8 cellular contexts compared by ENCODE assay signal in genomic region chr19:33905473-33905936, GRCh38.
DNase-seq lines count a peak whose midpoint lies in the region; ATAC-seq and TF ChIP-seq lines count a peak whose summit lies in the region.

No MANE protein-coding gene starts in this region.

- H3K27me3 Mint-ChIP-seq in natural killer cell treated with Interleukin-12 subunit alpha and Interleukin-12 subunit beta and Interleukin-15 and Interleukin-18, amount 100 ng/mL, for 72 hours = peaks cover 21 to 59% of the 10 kb centered on the region in 2 donors

- in situ Hi-C loops in Panc1 (cut with HindIII; ENCODE audit: low pct_unique_long_range_greater_than_20kb, low sequenced_read_pairs) = no loop called here

- peaks cover 0 to 3% of the 10 kb centered on the region in 2 donors for H3K4me1 Mint-ChIP-seq in natural killer cell treated with Interleukin-12 subunit alpha and Interleukin-12 subunit beta and Interleukin-15 and Interleukin-18, amount 100 ng/mL, for 72 hours (ENCODE audit: low read depth in 2 of 2)

- ATAC-seq in Panc1 (peak; percentile 74), GM18517 (IDR thresholded peaks at IDR 0.05; ENCODE audit: unreplicated experiment) (no peak)
- ATAC-seq in natural killer cell treated with Interleukin-12 subunit alpha and Interleukin-12 subunit beta and Interleukin-15 and Interleukin-18, amount 100 ng/mL, for 72 hours = peak in 1 of 2 donors; percentile 8

- no peaks in the 10 kb centered on the region for H3K9me3 Mint-ChIP-seq in natural killer cell treated with Interleukin-12 subunit alpha and Interleukin-12 subunit beta and Interleukin-15 and Interleukin-18, amount 100 ng/mL, for 72 hours

- no peak for TF ChIP-seq CTCF in AG04450 (IDR thresholded peaks at IDR 0.05; ENCODE audit: low read depth, low read length)
- no peak for TF ChIP-seq CTCF in Panc1 (IDR thresholded peaks at IDR 0.05)
- no peak for TF ChIP-seq CTCF in fibroblast of pulmonary artery (IDR thresholded peaks at IDR 0.05; ENCODE audit: low read length, missing control alignments)

- CTCF ChIA-PET in AG04450 (lab: Charles Lee) (interaction anchor here (0.6 to 1.1 kb wide), 2 partner anchors 23 to 128 kb away, joined by 5 to 7 read pairs; no protein-coding TSS in a partner anchor), Panc1 (lab: Charles Lee) (no interaction called here)

- no peaks in the 10 kb centered on the region; the same call in 1 of the 2 replicates for H3K9me3 ChIP-seq in AG04450 (ENCODE audit: control insufficient read depth, insufficient read depth, low read length)
- no peaks in the 10 kb centered on the region for H3K9me3 ChIP-seq in Panc1 (ENCODE audit: control insufficient read depth, insufficient read depth, low read depth, low read length)

- no peak overlapping the region for H3K27ac ChIP-seq in AG04450 (ENCODE audit: low read depth, low read length)
- H3K27ac ChIP-seq in Panc1 (ENCODE audit: low read length) = peak overlapping the region; percentile 71

- BruUV-seq in Panc1 (replicated peaks; lab: Mats Ljungman, UMichigan) = no TSS peak

- H3K36me3 Mint-ChIP-seq in natural killer cell treated with Interleukin-12 subunit alpha and Interleukin-12 subunit beta and Interleukin-15 and Interleukin-18, amount 100 ng/mL, for 72 hours = no peaks in the 10 kb centered on the region

- peaks cover 15% of the 10 kb centered on the region; the same call in 1 of the 2 replicates for H3K4me1 ChIP-seq in Panc1 (ENCODE audit: control insufficient read depth, insufficient read depth, low read length)

- no peaks in the 10 kb centered on the region for H3K36me3 ChIP-seq in Panc1 (ENCODE audit: control insufficient read depth, insufficient read depth, low read length)

- no peak overlapping the region for H3K27ac Mint-ChIP-seq in natural killer cell treated with Interleukin-12 subunit alpha and Interleukin-12 subunit beta and Interleukin-15 and Interleukin-18, amount 100 ng/mL, for 72 hours

- H3K27me3 ChIP-seq in AG04450 (ENCODE audit: control insufficient read depth, insufficient read depth, low read length) (peaks cover 25% of the 10 kb centered on the region), Panc1 (ENCODE audit: control insufficient read depth, insufficient read depth, low read length) (peaks cover 3% of the 10 kb centered on the region; the same call in 1 of the 2 replicates)

- peak overlapping the region; percentile 20 for H3K4me3 Mint-ChIP-seq in natural killer cell treated with Interleukin-12 subunit alpha and Interleukin-12 subunit beta and Interleukin-15 and Interleukin-18, amount 100 ng/mL, for 72 hours

- intact Hi-C loops in Panc1 (cut with micrococcal nuclease; ENCODE audit: unreplicated experiment) = no loop called here

- POLR2A ChIA-PET in AG04450 (lab: Yijun Ruan, JAX) = no interaction called here
- POLR2A ChIA-PET in Panc1 (lab: Charles Lee) = interaction anchor here (0.6 kb wide), 1 partner anchor 41 kb away, joined by 3 read pairs; no protein-coding TSS in a partner anchor

- H3K4me3 ChIP-seq in AG04450 (ENCODE audit: low read depth, low read length) = 0 out of 2 replicates have a peak overlapping the region, but pooled peaks have one; percentile 4
- peak overlapping the region; percentile 51 to 79 for H3K4me3 ChIP-seq in Panc1 (ENCODE audit: low read depth in 2 of 2, low read length in 2 of 2)
- H3K4me3 ChIP-seq in fibroblast of pulmonary artery (replicated peaks; ENCODE audit: low read depth, low read length) = peak overlapping the region; percentile 46

- DNase-seq in AG04450 (ENCODE audit: low read depth, low spot score) = no peak
- DNase-seq in Panc1 (ENCODE audit: low read depth, low spot score) = no peak
- DNase-seq in fibroblast of pulmonary artery (ENCODE audit: low read depth) = no peak
- DNase-seq in natural killer cell treated with Interleukin-12 subunit alpha and Interleukin-12 subunit beta and Interleukin-15 and Interleukin-18, amount 100 ng/mL, for 72 hours (ENCODE audit: low spot score) = no peak
- DNase-seq in HuH-7.5 (ENCODE audit: low spot score) = no peak
- no peak for DNase-seq in RPMI8226
- DNase-seq in COR-L47 (lab: John Stamatoyannopoulos, UW) = no peak

Comparison
In these comparisons a context has a peak if more than half of its experiments do, and no peak if none do; other contexts are left out.
1. H3K4me3 ChIP-seq: peak in every context shown above with its lines; median percentile 65 in Panc1; 46 in fibroblast of pulmonary artery; 4 in AG04450.